In the genomic region with DNA sequence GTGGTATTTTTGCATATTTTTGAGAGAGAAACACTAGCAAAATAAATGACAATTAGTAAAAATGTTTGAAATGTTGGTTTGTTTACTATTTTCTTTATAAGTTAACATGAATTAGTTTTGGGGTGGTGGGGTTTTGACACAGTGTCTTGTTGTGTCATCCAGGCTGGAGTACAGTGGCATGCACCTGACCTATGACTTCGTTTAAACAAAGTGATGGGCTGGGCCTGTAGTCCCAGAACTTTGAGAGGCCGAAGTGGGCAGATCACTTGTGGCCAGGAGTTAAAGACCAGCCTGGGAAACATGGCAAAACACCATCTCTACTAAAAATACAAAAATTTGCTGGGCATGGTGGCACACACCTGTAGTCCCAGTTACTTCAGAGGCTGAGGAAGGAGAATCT, we compare ENCODE assay signal across 6 cellular contexts.
"Had no signal": no experiment of that assay in that cellular context is flagged by ENCODE, and none has a peak within 500 bp of the region (broad histone marks: within the 10 kb centered on the region; RNA-seq: fewer than 3 reads in every experiment).

No MANE protein-coding gene starts in this region.

- FAIRE-seq: HTR-8/SVneo had no signal

- H3K27ac ChIP-seq: HL-60, KMS-11 had no signal

- DNase-seq: IMR-90, KBM-7, KG1 had no signal

- H3K4me2 ChIP-seq: KMS-11 had no signal

- H3K9ac ChIP-seq: KMS-11 had no signal
